Comparison of ENCODE assay signal across 8 cellular contexts in genomic region chr22:36424466-36424865, GRCh38. TPM values are rescaled to one million over a fixed set of nuclear protein-coding genes. Genes with fewer than 3 reads are reported as not detected.
DNase-seq lines count a peak whose midpoint lies in the region; ATAC-seq, FAIRE-seq and TF ChIP-seq lines count a peak whose summit lies in the region.
"Not testable (repeated sequence)": the region's sequence is repeated elsewhere in the genome, so short reads cannot be mapped to it uniquely, and the experiment has no call there.

No MANE protein-coding gene starts in this region.

- intact Hi-C loops in activated CD8-positive, alpha-beta T cell treated with anti-CD3 and anti-CD28 coated beads for 36 hours (cut with micrococcal nuclease): not testable (repeated sequence)

- H3K36me3 ChIP-seq in DND-41 (ENCODE audit: insufficient read depth, low read length); bronchial epithelial cell (ENCODE audit: control insufficient read depth, insufficient read depth, low read length); neutrophil: not testable (repeated sequence)

- not testable (repeated sequence) for H4K20me1 ChIP-seq in DND-41 (ENCODE audit: insufficient read depth, low read length)

- not testable (repeated sequence) for H3K9me3 ChIP-seq in DND-41 (ENCODE audit: insufficient read depth, low read length, severe bottlenecking); neutrophil

- ATAC-seq in DND-41 (ENCODE audit: insufficient read depth, low read depth); activated CD8-positive, alpha-beta T cell treated with anti-CD3 and anti-CD28 coated beads for 36 hours; stimulated activated memory B cell treated with anti-CD40 and anti-IgM and Interleukin-4, amounts not matched to agents 10 μg/mL and 1 μg/mL and 100 μg/mL, for 72 hours: not testable (repeated sequence)

- not testable (repeated sequence) for H3K4me2 ChIP-seq in DND-41 (ENCODE audit: insufficient read depth, low read length)

- not testable (repeated sequence) for H3K4me1 ChIP-seq in DND-41 (ENCODE audit: insufficient read depth, low read length)
- peaks cover 60 to 65% of the 10 kb centered on the region in 2 experiments for H3K4me1 ChIP-seq in neutrophil (ENCODE audit: control insufficient read depth in 1 of 2, insufficient read depth in 1 of 2, low read depth in 1 of 2, low read length in 1 of 2)

- H2AFZ ChIP-seq in DND-41 (ENCODE audit: low read depth, low read length): not testable (repeated sequence)

- DNase-seq in DND-41; HL-60 (ENCODE audit: low read depth in 1 of 2, low spot score in 1 of 2): not testable (repeated sequence)
- DNase-seq in RKO (ENCODE audit: low spot score): peak; percentile 72
- DNase-seq in activated CD8-positive, alpha-beta T cell treated with anti-CD3 and anti-CD28 coated beads for 36 hours: peak; percentile 18
- DNase-seq in bronchial epithelial cell (ENCODE audit: low read depth): peak; percentile 81
- DNase-seq in fibroblast of villous mesenchyme (ENCODE audit: low read depth): peak; percentile 85

- TF ChIP-seq CTCF in DND-41 (IDR thresholded peaks at IDR 0.05; ENCODE audit: borderline replicate concordance, extremely low read depth, low read length, poor library complexity, severe bottlenecking); HL-60 (IDR thresholded peaks at IDR 0.05; ENCODE audit: insufficient read depth, low read length); activated CD8-positive, alpha-beta T cell treated with anti-CD3 and anti-CD28 coated beads for 36 hours (IDR thresholded peaks at IDR 0.05); bronchial epithelial cell (IDR thresholded peaks at IDR 0.05; ENCODE audit: insufficient read depth, low read length, severe bottlenecking); fibroblast of villous mesenchyme (IDR thresholded peaks at IDR 0.05; ENCODE audit: insufficient read depth, low read depth, low read length); neutrophil (IDR thresholded peaks at IDR 0.05): not testable (repeated sequence)

- not testable (repeated sequence) for H3K27me3 Mint-ChIP-seq in activated CD8-positive, alpha-beta T cell treated with anti-CD3 and anti-CD28 coated beads for 36 hours; stimulated activated memory B cell treated with anti-CD40 and anti-IgM and Interleukin-4, amounts not matched to agents 10 μg/mL and 1 μg/mL and 100 μg/mL, for 72 hours

- H3K27ac ChIP-seq in DND-41 (ENCODE audit: low read length) (0 out of 2 replicates have a peak overlapping the region, but pooled peaks have one; percentile 36), HL-60 (replicated peaks) (peak overlapping the region; percentile 36; the same call in 1 of the 2 replicates), neutrophil (peak overlapping the region; percentile 94)

- H3K27me3 ChIP-seq in DND-41 (ENCODE audit: insufficient read depth, low read length, poor library complexity); HL-60 (ENCODE audit: insufficient read depth, poor library complexity, severe bottlenecking); bronchial epithelial cell (ENCODE audit: control insufficient read depth, insufficient read depth, low read length); neutrophil: not testable (repeated sequence)

- H3K27ac Mint-ChIP-seq in activated CD8-positive, alpha-beta T cell treated with anti-CD3 and anti-CD28 coated beads for 36 hours: not testable (repeated sequence)
- peak overlapping the region; percentile 80 for H3K27ac Mint-ChIP-seq in stimulated activated memory B cell treated with anti-CD40 and anti-IgM and Interleukin-4, amounts not matched to agents 10 μg/mL and 1 μg/mL and 100 μg/mL, for 72 hours

- POLR2A ChIA-PET in activated CD8-positive, alpha-beta T cell treated with anti-CD3 and anti-CD28 coated beads for 36 hours (lab: Charles Lee): interaction anchor here (1.0 to 2.5 kb wide), 4 partner anchors 9 to 46 kb away, joined by 3 to 10 read pairs (median 4); no protein-coding TSS in a partner anchor

- H3K9me3 Mint-ChIP-seq in activated CD8-positive, alpha-beta T cell treated with anti-CD3 and anti-CD28 coated beads for 36 hours; stimulated activated memory B cell treated with anti-CD40 and anti-IgM and Interleukin-4, amounts not matched to agents 10 μg/mL and 1 μg/mL and 100 μg/mL, for 72 hours: not testable (repeated sequence)

- H3K4me1 Mint-ChIP-seq in activated CD8-positive, alpha-beta T cell treated with anti-CD3 and anti-CD28 coated beads for 36 hours (ENCODE audit: low read depth): peaks cover 32% of the 10 kb centered on the region
- peaks cover 40% of the 10 kb centered on the region for H3K4me1 Mint-ChIP-seq in stimulated activated memory B cell treated with anti-CD40 and anti-IgM and Interleukin-4, amounts not matched to agents 10 μg/mL and 1 μg/mL and 100 μg/mL, for 72 hours

- not testable (repeated sequence) for H3K4me3 Mint-ChIP-seq in activated CD8-positive, alpha-beta T cell treated with anti-CD3 and anti-CD28 coated beads for 36 hours; stimulated activated memory B cell treated with anti-CD40 and anti-IgM and Interleukin-4, amounts not matched to agents 10 μg/mL and 1 μg/mL and 100 μg/mL, for 72 hours

- not testable (repeated sequence) for H3K79me2 ChIP-seq in DND-41 (ENCODE audit: insufficient read depth, low read length)

- H3K9ac ChIP-seq in DND-41 (ENCODE audit: low read depth, low read length): not testable (repeated sequence)

- FAIRE-seq in bronchial epithelial cell (lab: Jason Lieb, UNC): peak; percentile 36

- not testable (repeated sequence) for H3K36me3 Mint-ChIP-seq in activated CD8-positive, alpha-beta T cell treated with anti-CD3 and anti-CD28 coated beads for 36 hours (ENCODE audit: low read depth); stimulated activated memory B cell treated with anti-CD40 and anti-IgM and Interleukin-4, amounts not matched to agents 10 μg/mL and 1 μg/mL and 100 μg/mL, for 72 hours

- CTCF ChIA-PET in activated CD8-positive, alpha-beta T cell treated with anti-CD3 and anti-CD28 coated beads for 36 hours (lab: Charles Lee): interaction anchor here (0.7 to 1.2 kb wide), 2 partner anchors 74 to 124 kb away, joined by 3 read pairs; no protein-coding TSS in a partner anchor

- not testable (repeated sequence) for H3K4me3 ChIP-seq in DND-41 (ENCODE audit: low read depth in 1 of 2, low read length in 2 of 2); HL-60 (replicated peaks; ENCODE audit: insufficient read depth, low read length); bronchial epithelial cell (ENCODE audit: low read depth, low read length); fibroblast of villous mesenchyme (ENCODE audit: low read depth, low read length); neutrophil (ENCODE audit: low read depth in 1 of 2, low read length in 1 of 2)

RNA-seq across cellular contexts. Expression of gene MYH9, which starts 36.7 kb away (rescaled TPM):
- total RNA-seq in activated CD8-positive, alpha-beta T cell treated with anti-CD3 and anti-CD28 coated beads for 36 hours: 100 to 1,000 TPM; 624 to 679 TPM
- total RNA-seq in bronchial epithelial cell (378 and 611 TPM in 2 replicates), fibroblast of villous mesenchyme (1,420 and 1,714 TPM in 2 replicates)

RNA-seq across cellular contexts. Expression of gene TXN2, which starts 57.0 kb away (rescaled TPM):
- total RNA-seq in activated CD8-positive, alpha-beta T cell treated with anti-CD3 and anti-CD28 coated beads for 36 hours: 100 to 1,000 TPM in 1 of 2 experiments, 10 to 100 TPM in 1; 96.5 to 101 TPM
- 17.9 and 18.1 TPM in 2 replicates for total RNA-seq in bronchial epithelial cell
- total RNA-seq in fibroblast of villous mesenchyme: 14.7 and 18.4 TPM in 2 replicates

Comparison
In these comparisons a context has a peak if more than half of its experiments do, and no peak if none do; other contexts are left out.
1. H3K27ac ChIP-seq: peak in every context shown above with its lines; median percentile 94 in neutrophil; 36 in DND-41; 36 in HL-60.